9 cellular contexts compared by ENCODE assay signal in genomic region chr1:16012590-16013219, GRCh38. TPM values are rescaled to one million over a fixed set of nuclear protein-coding genes. Genes with fewer than 3 reads are reported as not detected.
DNase-seq lines count a peak whose midpoint lies in the region; ATAC-seq and TF ChIP-seq lines count a peak whose summit lies in the region.
"Had no signal": no experiment of that assay in that cellular context is flagged by ENCODE, and none has a peak within 500 bp of the region (broad histone marks: within the 10 kb centered on the region; RNA-seq: fewer than 3 reads in every experiment).

No MANE protein-coding gene starts in this region.

- peak overlapping the region; percentile 46 for H3K4me2 ChIP-seq in GM23248 (ENCODE audit: unreplicated experiment)

- intact Hi-C loops in left lung (cut with DNase I): no loop called here

- no peak for TF ChIP-seq CTCF in RWPE1 (conservative IDR thresholded peaks at IDR 0.05; ENCODE audit: low read depth)
- no peak for TF ChIP-seq CTCF in left lung (IDR thresholded peaks at IDR 0.05)

- no peaks in the 10 kb centered on the region for H3K27me3 ChIP-seq in GM23248 (replicated peaks; ENCODE audit: insufficient read depth)
- peaks cover 0 to 13% of the 10 kb centered on the region in 2 donors for H3K27me3 ChIP-seq in left lung

- ATAC-seq in left lung (peak; percentile 85), GM18861 (IDR thresholded peaks at IDR 0.05; ENCODE audit: unreplicated experiment) (no peak), GM21576 (IDR thresholded peaks at IDR 0.05; ENCODE audit: unreplicated experiment) (no peak)

- H3K27ac ChIP-seq in GM23248: peak overlapping the region; percentile 32; the same call in 1 of the 2 replicates
- H3K27ac ChIP-seq in RWPE1: peak overlapping the region; percentile 70
- peak overlapping the region in 1 of 2 donors; percentile 70 for H3K27ac ChIP-seq in left lung

- DNase-seq in ACHN (peak; percentile 48), GM23248 (peak; percentile 80), RWPE1 (ENCODE audit: low spot score) (no peak), cerebellar cortex (ENCODE audit: low spot score) (peak; percentile 39), left lung (peak; percentile 76 to 87)
- peak; percentile 57 for DNase-seq in stimulated activated CD8-positive, alpha-beta memory T cell treated with anti-CD3 and anti-CD28 coated beads, Interleukin-4, amount 100 ng/mL, for 48 hours

- peak overlapping the region; percentile 63 for H2AFZ ChIP-seq in GM23248

- no peaks in the 10 kb centered on the region for H3K79me2 ChIP-seq in GM23248 (ENCODE audit: insufficient read depth)

- H3K36me3 ChIP-seq in GM23248 (ENCODE audit: low read depth): no peaks in the 10 kb centered on the region
- no peaks in the 10 kb centered on the region for H3K36me3 ChIP-seq in left lung

- peak overlapping the region; percentile 47 for H3K4me3 ChIP-seq in GM23248
- peak overlapping the region; percentile 29 to 41 for H3K4me3 ChIP-seq in left lung

- H3K9me2 ChIP-seq in GM23248 (ENCODE audit: insufficient read depth): no peaks in the 10 kb centered on the region

- WGBS in GM23248 (ENCODE audit: low coverage in 1 of 2, low lambda C conversion rate in 2 of 2, missing lambda C conversion rate in 2 of 2), 2 experiments: 11 to 18% methylated on average over 13 to 28 of the region's 36 CpGs

- peaks cover 34% of the 10 kb centered on the region for H3K4me1 ChIP-seq in GM23248 (ENCODE audit: insufficient read depth)
- peaks cover 11 to 17% of the 10 kb centered on the region in 2 donors for H3K4me1 ChIP-seq in left lung

- H3K9me3 ChIP-seq in GM23248 (ENCODE audit: low read depth): no peaks in the 10 kb centered on the region
- no peaks in the 10 kb centered on the region for H3K9me3 ChIP-seq in left lung

- H4K20me1 ChIP-seq in GM23248 (ENCODE audit: insufficient read depth): no peaks in the 10 kb centered on the region

- H3F3A ChIP-seq in GM23248 (ENCODE audit: insufficient read depth): peaks cover 14% of the 10 kb centered on the region

- in situ Hi-C loops in ACHN (cut with HindIII; ENCODE audit: low pct_ligation_motif_present, low pct_unique_long_range_greater_than_20kb, low sequenced_read_pairs): no loop called here
- in situ Hi-C loops in GM23248 (cut with MboI): no loop called here

- CTCF ChIA-PET in RWPE1 (lab: Yijun Ruan, JAX): interaction anchor here (2.2 kb wide), 1 partner anchor 43 kb away, joined by 5 read pairs; no protein-coding TSS in a partner anchor

- POLR2A ChIA-PET in RWPE1 (lab: Yijun Ruan, JAX; ENCODE audit: low non-redundant PET): no interaction called here

- H3K9ac ChIP-seq in GM23248: peak overlapping the region; percentile 72

RNA-seq across cellular contexts. Expression of gene HSPB7, which starts 5.1 kb away (rescaled TPM):
- total RNA-seq in GM23248 (2014; rRNA removed; shearing (Covaris generic)): 22.9 and 35.7 TPM in 2 replicates
- 111 and 113 TPM in 2 replicates for polyA plus RNA-seq in GM23248 (2016; fragmentation: Nextera tagmentation; extraction: Ambion mirVana)
- total RNA-seq in left lung: 10 to 100 TPM in 1 of 2 donors, 1 to 10 TPM in 1; 4.2 to 22.1 TPM
- total RNA-seq: frontal cortex had no signal

RNA-seq across cellular contexts. Expression of gene SRARP, which starts 8.7 kb away (rescaled TPM):
- not detected in 2 replicates for total RNA-seq in GM23248 (2014; rRNA removed; shearing (Covaris generic))
- not detected in 2 replicates for polyA plus RNA-seq in GM23248 (2016; fragmentation: Nextera tagmentation; extraction: Ambion mirVana)
- not detected for total RNA-seq in left lung

RNA-seq across cellular contexts. Expression of gene CLCNKA, which starts 9.1 kb away (rescaled TPM):
- not detected in 2 replicates for total RNA-seq in GM23248 (2014; rRNA removed; shearing (Covaris generic))
- not detected in 2 replicates for polyA plus RNA-seq in GM23248 (2016; fragmentation: Nextera tagmentation; extraction: Ambion mirVana)
- total RNA-seq in left lung: under 1 TPM; 0.12 to 0.39 TPM

RNA-seq across cellular contexts. Expression of gene CLCNKB, which starts 30.9 kb away (rescaled TPM):
- not detected in 2 replicates for total RNA-seq in GM23248 (2014; rRNA removed; shearing (Covaris generic))
- 0.11 TPM in 1 of 2 replicates, not detected in the other for polyA plus RNA-seq in GM23248 (2016; fragmentation: Nextera tagmentation; extraction: Ambion mirVana)
- 1 to 10 TPM in 1 of 2 donors, not detected in 1; 1.1 TPM for total RNA-seq in left lung

RNA-seq across cellular contexts. Expression of gene ZBTB17, which starts 36.8 kb away (rescaled TPM):
- 33.2 and 50.7 TPM in 2 replicates for total RNA-seq in GM23248 (2014; rRNA removed; shearing (Covaris generic))
- 20.5 and 25.1 TPM in 2 replicates for polyA plus RNA-seq in GM23248 (2016; fragmentation: Nextera tagmentation; extraction: Ambion mirVana)
- total RNA-seq in left lung: 10 to 100 TPM; 31.2 to 39.9 TPM
